ENCODE assay signal across 9 cellular contexts in the genomic region with DNA sequence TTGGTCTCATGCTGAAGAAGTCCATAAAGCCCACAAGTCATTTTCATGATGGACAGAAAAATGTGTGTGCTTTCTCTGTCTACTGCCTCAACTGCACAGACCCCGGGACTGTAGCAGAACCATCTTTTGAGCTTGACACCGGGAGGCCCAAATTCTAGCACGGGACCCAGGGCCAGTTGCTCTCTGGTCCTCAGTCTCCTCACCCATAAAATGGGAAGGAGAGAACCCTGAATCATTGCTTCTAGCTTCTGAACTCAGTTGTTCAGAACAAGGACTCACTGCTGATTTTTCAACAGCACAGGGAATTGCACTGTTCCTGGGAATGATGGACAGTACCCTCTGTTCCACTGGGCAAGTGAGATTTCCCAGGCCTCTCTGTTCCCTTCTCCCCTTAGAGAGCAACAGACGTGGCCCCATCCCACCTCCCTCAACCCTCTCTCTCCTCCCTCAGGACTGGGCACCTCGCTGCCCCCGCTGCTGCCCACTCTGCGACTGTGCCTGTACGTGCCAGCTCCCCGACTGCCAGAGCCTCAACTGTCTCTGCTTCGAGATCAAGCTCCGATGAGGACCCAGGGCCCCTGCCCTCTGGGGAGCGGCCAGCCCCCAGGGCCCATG. TPM values are rescaled to one million over a fixed set of nuclear protein-coding genes. Genes with fewer than 3 reads are reported as not detected.
A peak's percentile ranks its signal among the peaks of the same experiment; 100 is the strongest.
DNase-seq lines count a peak whose midpoint lies in the region; ATAC-seq and TF ChIP-seq lines count a peak whose summit lies in the region.
"Had no signal": no experiment of that assay in that cellular context is flagged by ENCODE, and none has a peak within 500 bp of the region (broad histone marks: within the 10 kb centered on the region; RNA-seq: fewer than 3 reads in every experiment).

No MANE protein-coding gene starts in this region.

- H2BK20ac ChIP-seq in H9 (ENCODE audit: low read depth, low read length, poor library complexity, severe bottlenecking), result no peak overlapping the region

- H4K8ac ChIP-seq in H9 (replicated peaks; ENCODE audit: insufficient read length, low read depth, low read length), result no peak overlapping the region

- H4K20me1 ChIP-seq in H9 (ENCODE audit: control insufficient read depth, insufficient read depth, insufficient read length) (no peaks in the 10 kb centered on the region), hepatocyte (ENCODE audit: insufficient read depth, poor library complexity, severe bottlenecking) (peaks cover 15% of the 10 kb centered on the region)

- no peaks in the 10 kb centered on the region; the same call in 1 of the 2 replicates for H3K4me1 ChIP-seq in H9 (ENCODE audit: insufficient read depth, low read length)
- peaks cover 28% of the 10 kb centered on the region for H3K4me1 ChIP-seq in hepatocyte (ENCODE audit: insufficient read depth)

- peaks cover 16 to 26% (median 18%) of the 10 kb centered on the region in 3 experiments for H3K36me3 Mint-ChIP-seq in H9 (ENCODE audit: insufficient read depth in 1 of 3, low read depth in 3 of 3)
- peaks cover 47% of the 10 kb centered on the region for H3K36me3 Mint-ChIP-seq in stimulated activated effector memory CD8-positive, alpha-beta T cell treated with anti-CD3 and anti-CD28 coated beads, Interleukin-12 subunit alpha, Interleukin-12 subunit beta, amount 100 ng/mL, for 72 hours

- no peak for ATAC-seq in stimulated activated effector memory CD8-positive, alpha-beta T cell treated with anti-CD3 and anti-CD28 coated beads, Interleukin-12 subunit alpha, Interleukin-12 subunit beta, amount 100 ng/mL, for 72 hours
- ATAC-seq in HG02763 (IDR thresholded peaks at IDR 0.05; ENCODE audit: unreplicated experiment) (no peak), HG03378 (IDR thresholded peaks at IDR 0.05; ENCODE audit: unreplicated experiment) (no peak), GM18858 (IDR thresholded peaks at IDR 0.05; ENCODE audit: unreplicated experiment) (no peak)

- H3K23me2 ChIP-seq in H9 (ENCODE audit: insufficient read length, low read depth, low read length, poor library complexity, severe bottlenecking), result peaks cover 17% of the 10 kb centered on the region

- H3K9me2 ChIP-seq in hepatocyte (replicated peaks; ENCODE audit: insufficient read depth), result no peaks in the 10 kb centered on the region

- H2AFZ ChIP-seq in H9 (ENCODE audit: low read length) (no peak overlapping the region), hepatocyte (peak overlapping the region; percentile 21)

- no peak overlapping the region for H3K9ac ChIP-seq in H9 (ENCODE audit: extremely low read depth, insufficient read length, low read length)

- peaks cover 5% of the 10 kb centered on the region for H3K79me1 ChIP-seq in H9 (ENCODE audit: insufficient read depth, low read depth, low read length, poor library complexity, severe bottlenecking)

- no peaks in the 10 kb centered on the region for H3K27me3 Mint-ChIP-seq in H9 (ENCODE audit: low read depth)

- no peak overlapping the region for H2BK5ac ChIP-seq in H9 (ENCODE audit: insufficient read length, low read length)

- H2BK15ac ChIP-seq in H9 (ENCODE audit: low read depth, low read length), result no peak overlapping the region

- H3K27ac ChIP-seq in H9 (ENCODE audit: insufficient read length, low read depth, low read length) (no peak overlapping the region), hepatocyte (peak overlapping the region; percentile 98)

- H4K91ac ChIP-seq in H9 (ENCODE audit: insufficient read length, low read depth, low read length), result no peak overlapping the region

- no peak overlapping the region for H2AK5ac ChIP-seq in H9 (ENCODE audit: insufficient read length, low read length)

- H3K4me2 ChIP-seq in H9 (ENCODE audit: insufficient read depth, insufficient read length, low read length) (peak overlapping the region; percentile 89), hepatocyte (peak overlapping the region; percentile 94)

- H4K5ac ChIP-seq in H9 (ENCODE audit: insufficient read length, low read depth, low read length), result no peak overlapping the region

- H3K9me3 ChIP-seq in H9 (ENCODE audit: control insufficient read depth, low read depth, low read length) (no peaks in the 10 kb centered on the region), hepatocyte (ENCODE audit: low read depth) (no peaks in the 10 kb centered on the region)
- H3K9me3 ChIP-seq: mucosa of descending colon had no signal

- H3K27me3 ChIP-seq in H9 (ENCODE audit: insufficient read depth, low read length), result no peaks in the 10 kb centered on the region
- no peaks in the 10 kb centered on the region for H3K27me3 ChIP-seq in hepatocyte

- H3K4me3 ChIP-seq in WI38 (ENCODE audit: low read depth, low read length) (peak overlapping the region; percentile 61; the same call in 1 of the 2 replicates), hepatocyte (no peak overlapping the region)

- H3T11ph ChIP-seq in H9 (ENCODE audit: low read length), result no peak overlapping the region

- no peaks in the 10 kb centered on the region for H3K36me3 ChIP-seq in hepatocyte (replicated peaks; ENCODE audit: insufficient read depth, low read depth)

- H3K79me2 ChIP-seq in H9 (ENCODE audit: insufficient read depth, low read length) (peaks cover 12% of the 10 kb centered on the region; the same call in 1 of the 2 replicates), hepatocyte (peaks cover 32% of the 10 kb centered on the region)

- H3K4me3 Mint-ChIP-seq in H9, result peak overlapping the region; percentile 88 to 94
- H3K4me3 Mint-ChIP-seq in stimulated activated effector memory CD8-positive, alpha-beta T cell treated with anti-CD3 and anti-CD28 coated beads, Interleukin-12 subunit alpha, Interleukin-12 subunit beta, amount 100 ng/mL, for 72 hours, result peak overlapping the region; percentile 97

- H3K27ac Mint-ChIP-seq in H9, result peak overlapping the region in 2 of 3 experiments; percentile 79 to 83; a peak in 2 of 7 replicates
- peak overlapping the region; percentile 98 for H3K27ac Mint-ChIP-seq in stimulated activated effector memory CD8-positive, alpha-beta T cell treated with anti-CD3 and anti-CD28 coated beads, Interleukin-12 subunit alpha, Interleukin-12 subunit beta, amount 100 ng/mL, for 72 hours

- DNase-seq in H9 (no peak), hepatocyte (ENCODE audit: low spot score) (no peak), 8988T (no peak)
- no peak for DNase-seq in stimulated activated effector memory CD8-positive, alpha-beta T cell treated with anti-CD3 and anti-CD28 coated beads, Interleukin-12 subunit alpha, Interleukin-12 subunit beta, amount 100 ng/mL, for 72 hours (ENCODE audit: low spot score in 2 of 2)

- no peak overlapping the region for H3K18ac ChIP-seq in H9 (ENCODE audit: insufficient read length, low read depth, low read length)

- H3K56ac ChIP-seq in H9 (ENCODE audit: insufficient read length, low read depth, low read length), result no peak overlapping the region

- H3K14ac ChIP-seq in H9 (ENCODE audit: insufficient read depth, low read length), result no peak overlapping the region

- peaks cover 25 to 34% of the 10 kb centered on the region in 2 experiments for H3K4me1 Mint-ChIP-seq in H9
- peaks cover 30% of the 10 kb centered on the region for H3K4me1 Mint-ChIP-seq in stimulated activated effector memory CD8-positive, alpha-beta T cell treated with anti-CD3 and anti-CD28 coated beads, Interleukin-12 subunit alpha, Interleukin-12 subunit beta, amount 100 ng/mL, for 72 hours

- no CpG with 5 or more reads among the region's 12 CpGs for WGBS in H9 (ENCODE audit: extremely low coverage, insufficient read length, low lambda C conversion rate)
- WGBS in hepatocyte (ENCODE audit: low lambda C conversion rate, missing lambda C conversion rate), result 75% methylated on average over 9 of the region's 12 CpGs

- H3K23ac ChIP-seq in H9 (ENCODE audit: insufficient read length, low read depth, low read length), result no peak overlapping the region

- H3K9me3 Mint-ChIP-seq in H9, result no peaks in the 10 kb centered on the region; a peak in 1 of 5 replicates
- no peaks in the 10 kb centered on the region for H3K9me3 Mint-ChIP-seq in stimulated activated effector memory CD8-positive, alpha-beta T cell treated with anti-CD3 and anti-CD28 coated beads, Interleukin-12 subunit alpha, Interleukin-12 subunit beta, amount 100 ng/mL, for 72 hours

- no peak overlapping the region for H2BK120ac ChIP-seq in H9 (ENCODE audit: low read depth, low read length, poor library complexity, severe bottlenecking)

- no peak overlapping the region for H2BK12ac ChIP-seq in H9 (ENCODE audit: insufficient read length, low read depth, low read length)

- H3K4ac ChIP-seq in H9 (ENCODE audit: low read depth, low read length), result no peak overlapping the region

- TF ChIP-seq CTCF in H9 (conservative IDR thresholded peaks at IDR 0.05) (no peak), WI38 (IDR thresholded peaks at IDR 0.05; ENCODE audit: low read depth, low read length) (no peak), hepatocyte (IDR thresholded peaks at IDR 0.05; ENCODE audit: poor library complexity) (no peak)

RNA-seq across cellular contexts. Expression of a gene that starts 2.2 kb away (rescaled TPM):
- total RNA-seq in H9 (2021) (1,356 and 1,375 TPM in 2 replicates), hepatocyte (392 and 397 TPM in 2 replicates)
- 882 and 924 TPM in 2 replicates for polyA plus RNA-seq in hepatocyte

RNA-seq across cellular contexts. Expression of a gene that starts 12.4 kb away (rescaled TPM):
- 162 and 163 TPM in 2 replicates for total RNA-seq in H9 (2021)
- 107 and 123 TPM in 2 replicates for total RNA-seq in hepatocyte
- polyA plus RNA-seq in hepatocyte, result 212 and 236 TPM in 2 replicates

RNA-seq across cellular contexts. Expression of a gene that starts 28.3 kb away (rescaled TPM):
- total RNA-seq in H9 (2021) (1.6 and 1.9 TPM in 2 replicates), hepatocyte (0.56 and 0.60 TPM in 2 replicates)
- polyA plus RNA-seq in hepatocyte, result 0.10 and 0.19 TPM in 2 replicates

RNA-seq across cellular contexts. Expression of a gene that starts 32.3 kb away (rescaled TPM):
- total RNA-seq in H9 (2021) (20.9 and 22.3 TPM in 2 replicates), hepatocyte (not detected in 2 replicates)
- not detected in 2 replicates for polyA plus RNA-seq in hepatocyte

RNA-seq across cellular contexts. Expression of a gene that starts 32.6 kb away (rescaled TPM):
- 26.3 and 27.5 TPM in 2 replicates for total RNA-seq in H9 (2021)
- 19.3 and 20.1 TPM in 2 replicates for total RNA-seq in hepatocyte
- polyA plus RNA-seq in hepatocyte, result 82.1 and 103 TPM in 2 replicates
